24 cellular contexts compared by ENCODE assay signal in the genomic region with DNA sequence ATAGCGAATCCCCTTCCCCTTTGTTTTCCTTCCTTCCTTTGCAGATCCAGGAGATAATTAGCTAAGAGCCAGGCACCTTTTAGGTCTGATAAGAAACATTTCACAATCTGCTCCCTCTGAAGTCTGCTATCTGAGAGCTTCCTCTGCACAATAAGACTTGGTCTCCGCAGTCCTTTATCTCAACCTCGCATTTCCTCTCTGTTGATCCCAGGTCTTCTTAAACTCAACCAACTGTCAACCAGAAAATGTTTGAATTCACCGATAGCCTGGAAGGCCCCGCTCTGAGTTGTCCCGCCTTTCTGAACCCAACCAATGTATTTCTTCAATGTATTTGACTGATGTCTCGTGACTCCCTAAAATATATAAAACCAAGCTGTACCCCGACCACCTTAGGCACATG.
A peak's percentile ranks its signal among the peaks of the same experiment; 100 is the strongest.
DNase-seq lines count a peak whose midpoint lies in the region; ATAC-seq and TF ChIP-seq lines count a peak whose summit lies in the region.
"Had no signal": no experiment of that assay in that cellular context is flagged by ENCODE, and none has a peak within 500 bp of the region (broad histone marks: within the 10 kb centered on the region; RNA-seq: fewer than 3 reads in every experiment).

No MANE protein-coding gene starts in this region.

- H3K27me3 Mint-ChIP-seq in natural killer cell treated with Interleukin-12 subunit alpha and Interleukin-12 subunit beta and Interleukin-15 and Interleukin-18, amount 100 ng/mL, for 72 hours, result peaks cover 0 to 2% of the 10 kb centered on the region in 2 donors
- H3K27me3 Mint-ChIP-seq in natural killer cell (ENCODE audit: low read depth in 2 of 2), result peaks cover 6 to 12% of the 10 kb centered on the region in 2 donors
- peaks cover 20% of the 10 kb centered on the region for H3K27me3 Mint-ChIP-seq in endothelial cell (ENCODE audit: unreplicated experiment)
- H3K27me3 Mint-ChIP-seq in type B pancreatic cell, result peaks cover 3% of the 10 kb centered on the region
- H3K27me3 Mint-ChIP-seq: activated naive CD8-positive, alpha-beta T cell treated with anti-CD3 and anti-CD28 coated beads, Interleukin-2, amount 10 ng/mL, durations not matched to agents 7 days and 5 days had no signal

- no peak for TF ChIP-seq POLR2A in testis (IDR thresholded peaks at IDR 0.05)

- 54 to 65% methylated on average over 8 of the region's 8 CpGs for WGBS in testis, 2 donors

- no peaks in the 10 kb centered on the region for H3K9me3 Mint-ChIP-seq in natural killer cell treated with Interleukin-12 subunit alpha and Interleukin-12 subunit beta and Interleukin-15 and Interleukin-18, amount 100 ng/mL, for 72 hours
- H3K9me3 Mint-ChIP-seq in natural killer cell, result no peaks in the 10 kb centered on the region
- no peaks in the 10 kb centered on the region for H3K9me3 Mint-ChIP-seq in endothelial cell (ENCODE audit: unreplicated experiment)
- no peaks in the 10 kb centered on the region for H3K9me3 Mint-ChIP-seq in type B pancreatic cell
- H3K9me3 Mint-ChIP-seq: activated naive CD8-positive, alpha-beta T cell treated with anti-CD3 and anti-CD28 coated beads, Interleukin-2, amount 10 ng/mL, durations not matched to agents 7 days and 5 days; activated T-helper 1 cell treated with anti-CD3 and anti-CD28 coated beads, Interleukin-12 subunit alpha, Interleukin-12 subunit beta, Interleukin-2, Interleukin-4 antibody, amounts not matched to agents 30 ng/mL and 10 ng/mL and 1 ng/mL, durations not matched to agents 14 hours and 24 hours and 36 hours; immature natural killer cell; stimulated activated naive CD8-positive, alpha-beta T cell treated with anti-CD3 and anti-CD28 coated beads, Interleukin-15, amount 100 ng/mL, for 72 hours had no signal

- peaks cover 4% of the 10 kb centered on the region for H3K4me1 ChIP-seq in testis
- H3K4me1 ChIP-seq: foreskin keratinocyte, transverse colon had no signal

- ATAC-seq in natural killer cell treated with Interleukin-12 subunit alpha and Interleukin-12 subunit beta and Interleukin-15 and Interleukin-18, amount 100 ng/mL, for 72 hours, result no peak
- ATAC-seq in natural killer cell (no peak), left lobe of liver (no peak), HG03571 (IDR thresholded peaks at IDR 0.05; ENCODE audit: unreplicated experiment) (no peak)
- ATAC-seq: esophagus mucosa, foreskin keratinocyte had no signal

- intact Hi-C loops in natural killer cell (cut with micrococcal nuclease) (no loop called here), testis (cut with DNase I; ENCODE audit: low total_unique reads) (no loop called here)

- no peaks in the 10 kb centered on the region for H3K36me3 Mint-ChIP-seq in natural killer cell treated with Interleukin-12 subunit alpha and Interleukin-12 subunit beta and Interleukin-15 and Interleukin-18, amount 100 ng/mL, for 72 hours
- H3K36me3 Mint-ChIP-seq in natural killer cell, result no peaks in the 10 kb centered on the region
- H3K36me3 Mint-ChIP-seq in endothelial cell (ENCODE audit: low read depth, unreplicated experiment), result peaks cover 8% of the 10 kb centered on the region
- H3K36me3 Mint-ChIP-seq in type B pancreatic cell, result no peaks in the 10 kb centered on the region
- H3K36me3 Mint-ChIP-seq: activated naive CD8-positive, alpha-beta T cell treated with anti-CD3 and anti-CD28 coated beads, Interleukin-2, amount 10 ng/mL, durations not matched to agents 7 days and 5 days; CD14-positive monocyte; immature natural killer cell had no signal

- TF ChIP-seq CTCF in natural killer cell (IDR thresholded peaks at IDR 0.05) (no peak), endothelial cell (IDR thresholded peaks at IDR 0.05; ENCODE audit: unreplicated experiment) (no peak), testis (IDR thresholded peaks at IDR 0.05) (no peak), type B pancreatic cell (conservative IDR thresholded peaks at IDR 0.05) (no peak)

- H3K27ac ChIP-seq in testis, result peak overlapping the region; percentile 79 to 84
- H3K27ac ChIP-seq: foreskin keratinocyte, hepatocyte, left ventricle myocardium inferior, transverse colon had no signal

- no peaks in the 10 kb centered on the region for H3K4me1 Mint-ChIP-seq in natural killer cell treated with Interleukin-12 subunit alpha and Interleukin-12 subunit beta and Interleukin-15 and Interleukin-18, amount 100 ng/mL, for 72 hours (ENCODE audit: low read depth in 2 of 2)
- no peaks in the 10 kb centered on the region for H3K4me1 Mint-ChIP-seq in natural killer cell
- peaks cover 49% of the 10 kb centered on the region for H3K4me1 Mint-ChIP-seq in endothelial cell (ENCODE audit: unreplicated experiment)
- H3K4me1 Mint-ChIP-seq in type B pancreatic cell (ENCODE audit: unreplicated experiment), result no peaks in the 10 kb centered on the region
- H3K4me1 Mint-ChIP-seq: CD14-positive monocyte; immature natural killer cell; stimulated activated naive CD8-positive, alpha-beta T cell treated with anti-CD3 and anti-CD28 coated beads, Interleukin-15, amount 100 ng/mL, for 72 hours had no signal

- no peaks in the 10 kb centered on the region for H3K9me3 ChIP-seq in testis
- H3K9me3 ChIP-seq: left ventricle myocardium inferior, transverse colon had no signal

- no peaks in the 10 kb centered on the region for H3K36me3 ChIP-seq in testis (ENCODE audit: low read depth, missing control alignments)
- H3K36me3 ChIP-seq: left ventricle myocardium inferior, transverse colon had no signal

- no peaks in the 10 kb centered on the region for H3K27me3 ChIP-seq in testis
- H3K27me3 ChIP-seq: transverse colon had no signal

- no peak overlapping the region for H3K4me3 Mint-ChIP-seq in natural killer cell treated with Interleukin-12 subunit alpha and Interleukin-12 subunit beta and Interleukin-15 and Interleukin-18, amount 100 ng/mL, for 72 hours
- no peak overlapping the region for H3K4me3 Mint-ChIP-seq in natural killer cell
- H3K4me3 Mint-ChIP-seq in endothelial cell (ENCODE audit: unreplicated experiment), result peak overlapping the region; percentile 6
- no peak overlapping the region for H3K4me3 Mint-ChIP-seq in type B pancreatic cell
- H3K4me3 Mint-ChIP-seq: activated naive CD8-positive, alpha-beta T cell treated with anti-CD3 and anti-CD28 coated beads, Interleukin-2, amount 10 ng/mL, durations not matched to agents 7 days and 5 days; activated T-helper 1 cell treated with anti-CD3 and anti-CD28 coated beads, Interleukin-12 subunit alpha, Interleukin-12 subunit beta, Interleukin-2, Interleukin-4 antibody, amounts not matched to agents 30 ng/mL and 10 ng/mL and 1 ng/mL, durations not matched to agents 14 hours and 24 hours and 36 hours; CD14-positive monocyte; immature natural killer cell; stimulated activated naive CD8-positive, alpha-beta T cell treated with anti-CD3 and anti-CD28 coated beads, Interleukin-15, amount 100 ng/mL, for 72 hours had no signal

- no peak overlapping the region for H3K27ac Mint-ChIP-seq in natural killer cell treated with Interleukin-12 subunit alpha and Interleukin-12 subunit beta and Interleukin-15 and Interleukin-18, amount 100 ng/mL, for 72 hours
- H3K27ac Mint-ChIP-seq in natural killer cell (no peak overlapping the region), endothelial cell (ENCODE audit: unreplicated experiment) (peak overlapping the region; percentile 94), type B pancreatic cell (no peak overlapping the region)
- H3K27ac Mint-ChIP-seq: activated naive CD8-positive, alpha-beta T cell treated with anti-CD3 and anti-CD28 coated beads, Interleukin-2, amount 10 ng/mL, durations not matched to agents 7 days and 5 days; activated T-helper 1 cell treated with anti-CD3 and anti-CD28 coated beads, Interleukin-12 subunit alpha, Interleukin-12 subunit beta, Interleukin-2, Interleukin-4 antibody, amounts not matched to agents 30 ng/mL and 10 ng/mL and 1 ng/mL, durations not matched to agents 14 hours and 24 hours and 36 hours; CD14-positive monocyte; immature natural killer cell had no signal

- H3K4me3 ChIP-seq in testis, result no peak overlapping the region
- H3K4me3 ChIP-seq: hepatocyte, left ventricle myocardium inferior, transverse colon had no signal

- DNase-seq in natural killer cell treated with Interleukin-12 subunit alpha and Interleukin-12 subunit beta and Interleukin-15 and Interleukin-18, amount 100 ng/mL, for 72 hours (ENCODE audit: low spot score), result peak; percentile 16
- DNase-seq in natural killer cell (no peak), OCI-M1 (lab: John Stamatoyannopoulos, UW) (peak; percentile 94), endothelial cell (ENCODE audit: low spot score) (no peak), testis (no peak), left lobe of liver (ENCODE audit: low spot score) (no peak), type B pancreatic cell (ENCODE audit: extremely low spot score, unreplicated experiment) (no peak)
- DNase-seq: activated CD4-positive, alpha-beta T cell treated with anti-CD3 and anti-CD28 coated beads, Interleukin-2, amount 50 U/mL, for 4 hours; activated naive CD8-positive, alpha-beta T cell treated with anti-CD3 and anti-CD28 coated beads, Interleukin-2, amount 10 ng/mL, durations not matched to agents 7 days and 5 days; effector CD4-positive, alpha-beta T cell; foreskin keratinocyte; immature natural killer cell; NCI-H2171 treated with DMSO at 0.1 percent for 48 hours; NCI-H524; NK-92 treated with Interleukin-12 subunit alpha and Interleukin-12 subunit beta, amount 100 ng/mL, for 24 hours; stimulated activated naive CD8-positive, alpha-beta T cell treated with anti-CD3 and anti-CD28 coated beads, Interleukin-15, amount 100 ng/mL, for 72 hours; T-helper 2 cell; transverse colon had no signal

Comparison
In these comparisons a context has a peak if more than half of its experiments do, and no peak if none do; other contexts are left out.
1. DNase-seq: peak in natural killer cell treated with Interleukin-12 subunit alpha and Interleukin-12 subunit beta and Interleukin-15 and Interleukin-18, amount 100 ng/mL, for 72 hours (single experiment) and OCI-M1 (single experiment); none in natural killer cell (single experiment), endothelial cell (single experiment), testis (single experiment), left lobe of liver (single experiment) and type B pancreatic cell (single experiment).